9 cellular contexts compared by ENCODE assay signal in the genomic region with DNA sequence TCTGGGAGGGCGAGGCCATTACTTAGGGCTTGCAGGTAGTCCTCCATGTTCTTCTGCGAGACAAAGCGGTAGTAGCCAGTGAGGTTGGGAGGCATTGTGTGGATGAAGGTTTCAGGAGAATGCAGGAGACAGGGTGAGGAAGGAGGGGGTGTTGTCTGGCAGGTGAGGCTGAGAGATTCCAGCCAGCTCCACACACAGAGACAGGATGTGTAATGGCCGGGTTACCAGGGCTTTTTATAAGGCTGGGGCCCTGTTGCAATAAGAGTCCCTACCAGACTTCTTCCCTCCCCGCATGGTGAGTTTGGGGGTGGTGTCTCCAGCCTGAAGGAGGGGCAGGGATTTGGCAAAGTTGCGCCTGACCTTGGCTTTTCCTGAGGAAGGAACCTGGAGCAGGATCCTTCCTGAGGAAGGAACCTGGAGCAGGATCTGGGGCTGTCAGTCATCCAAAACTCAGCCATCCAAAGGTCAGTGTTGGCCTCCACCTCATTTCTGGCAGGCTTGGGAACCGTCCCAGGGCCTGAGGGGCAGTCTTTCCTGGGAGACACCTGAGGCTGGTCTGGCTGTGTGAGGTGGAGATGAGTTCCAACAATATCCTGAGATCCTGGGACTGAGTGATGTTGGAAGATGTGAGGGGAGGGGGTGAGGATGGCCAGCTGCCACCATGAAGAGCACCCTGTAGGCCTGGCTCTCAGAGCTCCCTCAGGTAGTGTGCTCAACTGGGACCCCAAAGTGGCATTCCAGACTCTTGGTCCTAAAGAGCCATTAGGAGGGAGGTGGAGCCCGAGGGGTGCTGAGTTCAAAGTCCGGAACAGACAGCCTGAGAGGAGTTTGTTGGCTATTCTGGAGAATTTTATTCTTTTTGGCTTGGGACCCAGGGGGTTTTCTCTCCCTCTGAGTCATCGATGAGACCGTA. TPM values are rescaled to one million over a fixed set of nuclear protein-coding genes. Genes with fewer than 3 reads are reported as not detected.
DNase-seq lines count a peak whose midpoint lies in the region; ATAC-seq, FAIRE-seq and TF ChIP-seq lines count a peak whose summit lies in the region.
"Had no signal": no experiment of that assay in that cellular context is flagged by ENCODE, and none has a peak within 500 bp of the region (broad histone marks: within the 10 kb centered on the region; RNA-seq: fewer than 3 reads in every experiment).

A gene with protein sequence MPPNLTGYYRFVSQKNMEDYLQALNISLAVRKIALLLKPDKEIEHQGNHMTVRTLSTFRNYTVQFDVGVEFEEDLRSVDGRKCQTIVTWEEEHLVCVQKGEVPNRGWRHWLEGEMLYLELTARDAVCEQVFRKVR (minus strand): TSS at position 209 of the 913 bp plus-strand sequence. CDS start 114 bp downstream, at position 95.

- peak within 1 kb of the TSS; percentile 87 for H3K4me2 ChIP-seq in K562 (ENCODE audit: insufficient read depth, low read length)

- no TSS peak for BruUV-seq in K562 (replicated peaks; lab: Mats Ljungman, UMichigan)

- intact Hi-C loops in K562 (cut with micrococcal nuclease): no loop called here

- peaks cover 43 to 64% of the 10 kb centered on the region in 2 experiments for H3K4me1 ChIP-seq in K562 (replicated peaks in 1 of 2; ENCODE audit: control insufficient read depth in 2 of 2, insufficient read depth in 2 of 2, low read length in 2 of 2)
- H3K4me1 ChIP-seq in upper lobe of left lung: peaks cover 19 to 28% (median 22%) of the 10 kb centered on the region in 4 donors

- H3K9me3 ChIP-seq in K562 (replicated peaks; ENCODE audit: control insufficient read depth, insufficient read depth, low read depth, low read length) (no peaks in the 10 kb centered on the region), upper lobe of left lung (no peaks in the 10 kb centered on the region)

- no peaks in the 10 kb centered on the region for H3K9me3 Mint-ChIP-seq in activated naive CD4-positive, alpha-beta T cell treated with anti-CD3 and anti-CD28 coated beads, Interleukin-2, amount 50 U/mL, for 24 hours
- H3K9me3 Mint-ChIP-seq in memory B cell: no peaks in the 10 kb centered on the region

- peaks cover 35% of the 10 kb centered on the region for H3K79me2 ChIP-seq in K562 (ENCODE audit: control insufficient read depth, insufficient read depth, low read length)

- no peaks in the 10 kb centered on the region for H3K9me1 ChIP-seq in K562 (ENCODE audit: control insufficient read depth, insufficient read depth, low read length)

- POLR2A ChIA-PET in K562 (lab: Yijun Ruan, JAX): interaction anchor here (0.7 to 1.3 kb wide), 6 partner anchors 8 to 261 kb away, joined by 3 to 5 read pairs (median 3); no protein-coding TSS in a partner anchor

- H2AFZ ChIP-seq in K562 (ENCODE audit: low read depth, low read length): peak within 1 kb of the TSS; percentile 84

- DNase-seq in activated naive CD4-positive, alpha-beta T cell treated with anti-CD3 and anti-CD28 coated beads, Interleukin-2, amount 50 U/mL, for 16 hours: no peak
- DNase-seq in K562 (ENCODE audit: extremely low read depth in 1 of 4, low spot score in 3 of 4) (peak; percentile 28 to 76 (median 50)), memory B cell (ENCODE audit: low spot score in 2 of 2) (no peak), upper lobe of left lung (no peak), GDM1 (lab: John Stamatoyannopoulos, UW) (no peak), CD1c-positive myeloid dendritic cell (ENCODE audit: extremely low spot score) (no peak)

- H3K9ac ChIP-seq in K562 (ENCODE audit: insufficient read depth in 1 of 2, low read depth in 2 of 2, low read length in 2 of 2): peak within 1 kb of the TSS; percentile 68 to 91

- 17% methylated on average over 8 of the region's 11 CpGs for WGBS in K562 (ENCODE audit: insufficient coverage, low coverage, missing lambda C conversion rate)
- 45 to 51% methylated on average over 10 to 11 of the region's 11 CpGs for WGBS in upper lobe of left lung, 2 donors

- TF ChIP-seq POLR2A in K562 (conservative IDR thresholded peaks at IDR 0.05) (peak; percentile 79), upper lobe of left lung (IDR thresholded peaks at IDR 0.05) (no peak)

- ATAC-seq in K562 (peak; percentile 48), memory B cell (ENCODE audit: low read depth) (no peak), upper lobe of left lung (ENCODE audit: low FRiP score in 2 of 2) (no peak), HG03196 (IDR thresholded peaks at IDR 0.05; ENCODE audit: unreplicated experiment) (no peak)

- no peak for TF ChIP-seq CTCF in K562 (IDR thresholded peaks at IDR 0.05 in 2 of 3, conservative IDR thresholded peaks at IDR 0.05 in 1 of 3; ENCODE audit: insufficient read depth in 2 of 3, low read depth in 1 of 3, low read length in 3 of 3)
- TF ChIP-seq CTCF in upper lobe of left lung (IDR thresholded peaks at IDR 0.05): no peak

- CTCF ChIA-PET in K562 (lab: Yijun Ruan, JAX; ENCODE audit: low intra/inter-chr PET ratio): no interaction called here

- peaks cover 36% of the 10 kb centered on the region for H3K4me1 Mint-ChIP-seq in activated naive CD4-positive, alpha-beta T cell treated with anti-CD3 and anti-CD28 coated beads, Interleukin-2, amount 50 U/mL, for 24 hours
- H3K4me1 Mint-ChIP-seq in memory B cell: peaks cover 24% of the 10 kb centered on the region

- H3K27me3 Mint-ChIP-seq in activated naive CD4-positive, alpha-beta T cell treated with anti-CD3 and anti-CD28 coated beads, Interleukin-2, amount 50 U/mL, for 24 hours: no peaks in the 10 kb centered on the region
- H3K27me3 Mint-ChIP-seq in memory B cell: no peaks in the 10 kb centered on the region

- H3K4me3 Mint-ChIP-seq in activated naive CD4-positive, alpha-beta T cell treated with anti-CD3 and anti-CD28 coated beads, Interleukin-2, amount 50 U/mL, for 24 hours: peak within 1 kb of the TSS; percentile 96
- H3K4me3 Mint-ChIP-seq in memory B cell: peak within 1 kb of the TSS; percentile 95

- peaks cover 6% of the 10 kb centered on the region; the same call in 2 of the 3 replicates for H3K36me3 ChIP-seq in K562 (ENCODE audit: control insufficient read depth, insufficient read depth, low read length)
- peaks cover 0 to 4% (median 0%) of the 10 kb centered on the region in 4 donors for H3K36me3 ChIP-seq in upper lobe of left lung

- 0 out of 2 replicates have a peak, but pooled peaks cover 2% of the 10 kb centered on the region for H4K20me1 ChIP-seq in K562 (replicated peaks; ENCODE audit: control insufficient read depth, insufficient read depth, low read length)

- TF ChIP-seq EP300 in K562 (IDR thresholded peaks at IDR 0.05; ENCODE audit: low read length): no peak; the same call in 1 of the 2 replicates
- no peak for TF ChIP-seq EP300 in upper lobe of left lung (IDR thresholded peaks at IDR 0.05)

- H3K27ac ChIP-seq in K562 (ENCODE audit: extremely low read depth, low read depth, low read length) (peak within 1 kb of the TSS; percentile 81), upper lobe of left lung (peak within 1 kb of the TSS in 3 of 4 donors; percentile 53 to 84 (median 81))

- no peaks in the 10 kb centered on the region for H3K36me3 Mint-ChIP-seq in activated naive CD4-positive, alpha-beta T cell treated with anti-CD3 and anti-CD28 coated beads, Interleukin-2, amount 50 U/mL, for 24 hours
- H3K36me3 Mint-ChIP-seq in memory B cell: no peaks in the 10 kb centered on the region

- peak; percentile 74 for FAIRE-seq in K562 (lab: Jason Lieb, UNC)

- in situ Hi-C loops in K562 (cut with MboI): no loop called here

- no peak for TF ChIP-seq RAD21 in K562 (CRISPR knock-in tag; conservative IDR thresholded peaks at IDR 0.05 in 1 of 2, IDR thresholded peaks at IDR 0.05 in 1 of 2)

- H3K27me3 ChIP-seq in K562 (ENCODE audit: control insufficient read depth in 2 of 2, insufficient read depth in 2 of 2, low read length in 2 of 2) (no peaks in the 10 kb centered on the region), upper lobe of left lung (peaks cover 0 to 3% (median 0%) of the 10 kb centered on the region in 4 donors)

- H3K4me3 ChIP-seq in K562 (peak within 1 kb of the TSS; percentile 61), upper lobe of left lung (peak within 1 kb of the TSS; percentile 57 to 86 (median 70))

- peak within 1 kb of the TSS; percentile 52 for H3K27ac Mint-ChIP-seq in activated naive CD4-positive, alpha-beta T cell treated with anti-CD3 and anti-CD28 coated beads, Interleukin-2, amount 50 U/mL, for 24 hours
- peak within 1 kb of the TSS; percentile 54 for H3K27ac Mint-ChIP-seq in memory B cell

TF ChIP-seq in K562, 482 proteins besides CTCF, POLR2A, EP300 and RAD21 (continues in another document):
- 0 out of 2 replicates have a peak, but pooled peaks have one; percentile 13 for TF ChIP-seq CTBP1 (IDR thresholded peaks at IDR 0.05; ENCODE audit: borderline replicate concordance)
- no peak for TF ChIP-seq CXXC5 (CRISPR knock-in tag; IDR thresholded peaks at IDR 0.05)
- TF ChIP-seq TEAD1 (CRISPR knock-in tag; IDR thresholded peaks at IDR 0.05): no peak
- peak; percentile 74 for TF ChIP-seq POLR2B (IDR thresholded peaks at IDR 0.05; ENCODE audit: low read depth, partially characterized antibody)
- TF ChIP-seq, protein P1, sequence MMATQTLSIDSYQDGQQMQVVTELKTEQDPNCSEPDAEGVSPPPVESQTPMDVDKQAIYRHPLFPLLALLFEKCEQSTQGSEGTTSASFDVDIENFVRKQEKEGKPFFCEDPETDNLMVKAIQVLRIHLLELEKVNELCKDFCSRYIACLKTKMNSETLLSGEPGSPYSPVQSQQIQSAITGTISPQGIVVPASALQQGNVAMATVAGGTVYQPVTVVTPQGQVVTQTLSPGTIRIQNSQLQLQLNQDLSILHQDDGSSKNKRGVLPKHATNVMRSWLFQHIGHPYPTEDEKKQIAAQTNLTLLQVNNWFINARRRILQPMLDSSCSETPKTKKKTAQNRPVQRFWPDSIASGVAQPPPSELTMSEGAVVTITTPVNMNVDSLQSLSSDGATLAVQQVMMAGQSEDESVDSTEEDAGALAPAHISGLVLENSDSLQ (IDR thresholded peaks at IDR 0.05): peak; percentile 38; the same call in 1 of the 2 replicates
- no peak for TF ChIP-seq TCF7L2 (IDR thresholded peaks at IDR 0.05; ENCODE audit: low read depth, low read length)

RNA-seq across cellular contexts. Expression of the gene that starts here (rescaled TPM):
- 9.0 and 19.8 TPM in 2 replicates for total RNA-seq in K562 (2011; cell fraction: chromatin; rRNA removed; ENCODE audit: low replicate concordance)
- 11.1 and 12.5 TPM in 2 replicates for total RNA-seq in K562 (2011; cell fraction: nucleolus; rRNA removed)
- 7.3 and 12.5 TPM in 2 replicates for total RNA-seq in K562 (2011; cell fraction: nucleoplasm; rRNA removed)
- total RNA-seq in K562 (2014; rRNA removed): 8.6 and 10.6 TPM in 2 replicates
- 8.1 and 11.4 TPM in 2 replicates for total RNA-seq in K562 (2014; rRNA removed; fragmentation: Illumina TruSeq; extraction: Trizol)
- 10.5 and 10.9 TPM in 2 replicates for total RNA-seq in K562 (2015; rRNA removed; fragmentation: Illumina TruSeq; extraction: Trizol)
- 11.1 and 15.7 TPM in 2 replicates for total RNA-seq in K562 (2021)
- 9.1 and 12.0 TPM in 2 replicates for polyA plus RNA-seq in K562 (2011; rRNA removed)
- 12.2 and 14.5 TPM in 2 replicates for polyA plus RNA-seq in K562 (2011; cell fraction: cytosol; rRNA removed)
- polyA plus RNA-seq in K562 (2011; cell fraction: nucleus; rRNA removed): 19.6 and 20.2 TPM in 2 replicates
- polyA plus RNA-seq in K562 (2012): 10.1 and 19.0 TPM in 2 replicates
- polyA plus RNA-seq in K562 (2014; fragmentation: Illumina TruSeq; extraction: Trizol): 18.7 and 22.1 TPM in 2 replicates
- polyA plus RNA-seq in K562 (2014; fragmentation: Nextera tagmentation; extraction: Ambion mirVana): 10 to 100 TPM; 12.1 to 22.5 TPM
- polyA plus RNA-seq in K562 (2014; rRNA removed): 12.2 and 12.5 TPM in 2 replicates
- 22.9 and 30.5 TPM in 2 replicates for polyA minus RNA-seq in K562 (2011; rRNA and poly(A)+ RNA removed)
- polyA minus RNA-seq in K562 (2011; cell fraction: cytosol; rRNA and poly(A)+ RNA removed): 6.6 and 10.7 TPM in 2 replicates
- 3.0 and 11.4 TPM in 2 replicates for polyA minus RNA-seq in K562 (2011; cell fraction: nucleus; rRNA and poly(A)+ RNA removed)
- total RNA-seq in upper lobe of left lung: 1 to 10 TPM in 2 of 6 donors, not detected in 4; 1.8 to 6.9 TPM
- total RNA-seq: SK-MEL-5 had no signal

Comparison
In these comparisons a context has a peak if more than half of its experiments do, and no peak if none do; other contexts are left out.
1. DNase-seq: peak in K562 (4 of 4); none in activated naive CD4-positive, alpha-beta T cell treated with anti-CD3 and anti-CD28 coated beads, Interleukin-2, amount 50 U/mL, for 16 hours (single experiment), memory B cell (0 of 2), upper lobe of left lung (0 of 2), GDM1 (single experiment) and CD1c-positive myeloid dendritic cell (single experiment).